Comparison of ENCODE assay signal across 23 cellular contexts in genomic region chr22:30568137-30568805, GRCh38. TPM values are rescaled to one million over a fixed set of nuclear protein-coding genes. Genes with fewer than 3 reads are reported as not detected.
DNase-seq lines count a peak whose midpoint lies in the region; ATAC-seq, FAIRE-seq and TF ChIP-seq lines count a peak whose summit lies in the region.
"Had no signal": no experiment of that assay in that cellular context is flagged by ENCODE, and none has a peak within 500 bp of the region (broad histone marks: within the 10 kb centered on the region; RNA-seq: fewer than 3 reads in every experiment).

No MANE protein-coding gene starts in this region.

- H3K4me2 ChIP-seq in K562 (ENCODE audit: insufficient read depth, low read length) (no peak overlapping the region), mesendoderm (ENCODE audit: low read length) (no peak overlapping the region)
- H3K4me2 ChIP-seq: A549 had no signal

- no peak for TF ChIP-seq POLR2A in K562 (conservative IDR thresholded peaks at IDR 0.05)

- no peak for FAIRE-seq in K562 (lab: Jason Lieb, UNC)
- FAIRE-seq: A549, H54 had no signal

- H3K56ac ChIP-seq in mesendoderm (ENCODE audit: low read length), result no peak overlapping the region

- H2AFZ ChIP-seq in K562 (ENCODE audit: low read depth, low read length), result no peak overlapping the region

- CTCF ChIA-PET in HEK293 (lab: Yijun Ruan, JAX), result interaction anchor here (0.6 to 1.2 kb wide), 2 partner anchors 73 to 177 kb away, joined by 3 read pairs; no protein-coding TSS in a partner anchor
- CTCF ChIA-PET in K562 (lab: Yijun Ruan, JAX; ENCODE audit: low intra/inter-chr PET ratio), result no interaction called here

- no peak for TF ChIP-seq EP300 in K562 (IDR thresholded peaks at IDR 0.05; ENCODE audit: low read length)

- no peak for ATAC-seq in CD4-positive, CD25-positive, alpha-beta regulatory T cell (ENCODE audit: low read depth in 2 of 2)
- no peak for ATAC-seq in K562
- no peak for ATAC-seq in activated naive CD8-positive, alpha-beta T cell treated with anti-CD3 and anti-CD28 coated beads, Interleukin-2, amount 50 U/mL, for 24 hours
- ATAC-seq: A549 had no signal

- H3K9me3 Mint-ChIP-seq in CD4-positive, CD25-positive, alpha-beta regulatory T cell, result no peaks in the 10 kb centered on the region
- no peaks in the 10 kb centered on the region for H3K9me3 Mint-ChIP-seq in T-helper 2 cell treated with Interferon-gamma antibody and Interleukin-4, amounts not matched to agents 5 μg/mL and 100 μg/mL, for 36 hours
- no peaks in the 10 kb centered on the region for H3K9me3 Mint-ChIP-seq in activated naive CD8-positive, alpha-beta T cell treated with anti-CD3 and anti-CD28 coated beads, Interleukin-2, amount 50 U/mL, for 24 hours
- H3K9me3 Mint-ChIP-seq: HFFc6 had no signal

- H3K27me3 ChIP-seq in CD4-positive, CD25-positive, alpha-beta regulatory T cell (ENCODE audit: control insufficient read depth, insufficient read depth, low read length), result no peaks in the 10 kb centered on the region
- H3K27me3 ChIP-seq in K562 (ENCODE audit: control insufficient read depth in 2 of 2, insufficient read depth in 2 of 2, low read length in 2 of 2) (peaks cover 0 to 21% of the 10 kb centered on the region in 2 experiments; a peak in 3 of 5 replicates), mesendoderm (ENCODE audit: insufficient read depth, low read length, poor library complexity) (no peaks in the 10 kb centered on the region)
- H3K27me3 ChIP-seq: BE2C, Peyer's patch had no signal

- no peak overlapping the region for H3K23ac ChIP-seq in mesendoderm (ENCODE audit: low read length)

- H4K5ac ChIP-seq in mesendoderm (ENCODE audit: low read length), result peak overlapping the region; percentile 6

- peaks cover 27% of the 10 kb centered on the region for H3K27me3 Mint-ChIP-seq in CD4-positive, CD25-positive, alpha-beta regulatory T cell
- peaks cover 2% of the 10 kb centered on the region for H3K27me3 Mint-ChIP-seq in T-helper 2 cell treated with Interferon-gamma antibody and Interleukin-4, amounts not matched to agents 5 μg/mL and 100 μg/mL, for 36 hours (ENCODE audit: low read depth)
- H3K27me3 Mint-ChIP-seq in activated naive CD8-positive, alpha-beta T cell treated with anti-CD3 and anti-CD28 coated beads, Interleukin-2, amount 50 U/mL, for 24 hours, result no peaks in the 10 kb centered on the region

- no peaks in the 10 kb centered on the region; the same call in none of the 2 replicates for H4K20me1 ChIP-seq in K562 (replicated peaks; ENCODE audit: control insufficient read depth, insufficient read depth, low read length)

- no peaks in the 10 kb centered on the region for H3K4me1 Mint-ChIP-seq in CD4-positive, CD25-positive, alpha-beta regulatory T cell
- no peaks in the 10 kb centered on the region for H3K4me1 Mint-ChIP-seq in T-helper 2 cell treated with Interferon-gamma antibody and Interleukin-4, amounts not matched to agents 5 μg/mL and 100 μg/mL, for 36 hours (ENCODE audit: low read depth)
- H3K4me1 Mint-ChIP-seq in activated naive CD8-positive, alpha-beta T cell treated with anti-CD3 and anti-CD28 coated beads, Interleukin-2, amount 50 U/mL, for 24 hours, result no peaks in the 10 kb centered on the region

- no peak overlapping the region for H3K9ac ChIP-seq in K562 (ENCODE audit: insufficient read depth in 1 of 2, low read depth in 2 of 2, low read length in 2 of 2)
- no peak overlapping the region for H3K9ac ChIP-seq in mesendoderm (ENCODE audit: low read length)

- intact Hi-C loops in K562 (cut with micrococcal nuclease), result no loop called here

- no peak overlapping the region for H3K27ac ChIP-seq in CD4-positive, CD25-positive, alpha-beta regulatory T cell (ENCODE audit: insufficient read depth, low read length, poor library complexity, severe bottlenecking)
- no peak overlapping the region for H3K27ac ChIP-seq in HEK293 (ENCODE audit: extremely low read depth, low read depth, low read length)
- no peak overlapping the region for H3K27ac ChIP-seq in K562 (ENCODE audit: extremely low read depth, low read depth, low read length)
- no peak overlapping the region for H3K27ac ChIP-seq in mesendoderm (ENCODE audit: low read depth, low read length)
- H3K27ac ChIP-seq: A549, SJSA1 had no signal

- 26% methylated on average over 9 of the region's 10 CpGs for WGBS in K562 (ENCODE audit: insufficient coverage, low coverage, missing lambda C conversion rate)
- WGBS in mesendoderm (ENCODE audit: extremely low coverage, insufficient coverage, low lambda C conversion rate), result no CpG with 5 or more reads among the region's 10 CpGs

- no peak overlapping the region for H2BK5ac ChIP-seq in mesendoderm (ENCODE audit: low read length)

- H3K27ac Mint-ChIP-seq in CD4-positive, CD25-positive, alpha-beta regulatory T cell, result peak overlapping the region in 2 of 3 donors; percentile 33 to 73
- H3K27ac Mint-ChIP-seq in T-helper 2 cell treated with Interferon-gamma antibody and Interleukin-4, amounts not matched to agents 5 μg/mL and 100 μg/mL, for 36 hours, result no peak overlapping the region
- H3K27ac Mint-ChIP-seq in activated naive CD8-positive, alpha-beta T cell treated with anti-CD3 and anti-CD28 coated beads, Interleukin-2, amount 50 U/mL, for 24 hours, result no peak overlapping the region
- H3K27ac Mint-ChIP-seq: HFFc6 had no signal

- BruUV-seq in K562 (replicated peaks; lab: Mats Ljungman, UMichigan), result no TSS peak

- no peak overlapping the region for H2AK5ac ChIP-seq in mesendoderm (ENCODE audit: low read length)

- in situ Hi-C loops in K562 (cut with MboI), result no loop called here

- no peak for TF ChIP-seq RAD21 in K562 (CRISPR knock-in tag; conservative IDR thresholded peaks at IDR 0.05 in 1 of 2, IDR thresholded peaks at IDR 0.05 in 1 of 2)

- no peak for DNase-seq in CD4-positive, CD25-positive, alpha-beta regulatory T cell
- DNase-seq in K562 (ENCODE audit: extremely low read depth in 1 of 4, low spot score in 3 of 4) (no peak), mesendoderm (peak; percentile 80), kidney tubule cell (ENCODE audit: low spot score) (no peak)
- no peak for DNase-seq in T-helper 2 cell treated with Interferon-gamma antibody and Interleukin-4, amounts not matched to agents 5 μg/mL and 100 μg/mL, for 36 hours (ENCODE audit: low spot score)
- no peak for DNase-seq in activated naive CD8-positive, alpha-beta T cell treated with anti-CD3 and anti-CD28 coated beads, Interleukin-2, amount 50 U/mL, for 24 hours
- DNase-seq: BE2C, DMS79, HFFc6, KBM-7, MM.1S, NCI-H1048, NCI-H1417 treated with DMSO at 0.1 percent for 48 hours, NCI-H187, NCI-H226, NCI-H524, NCI-H774, Peyer's patch had no signal

- no peak overlapping the region for H3K4me3 Mint-ChIP-seq in CD4-positive, CD25-positive, alpha-beta regulatory T cell
- H3K4me3 Mint-ChIP-seq in T-helper 2 cell treated with Interferon-gamma antibody and Interleukin-4, amounts not matched to agents 5 μg/mL and 100 μg/mL, for 36 hours, result no peak overlapping the region
- no peak overlapping the region for H3K4me3 Mint-ChIP-seq in activated naive CD8-positive, alpha-beta T cell treated with anti-CD3 and anti-CD28 coated beads, Interleukin-2, amount 50 U/mL, for 24 hours
- H3K4me3 Mint-ChIP-seq: HFFc6 had no signal

- POLR2A ChIA-PET in HEK293 (lab: Yijun Ruan, JAX), result no interaction called here
- POLR2A ChIA-PET in K562 (lab: Yijun Ruan, JAX), result interaction anchor here (0.6 kb wide), 1 partner anchor 1433 kb away, joined by 4 read pairs; no protein-coding TSS in a partner anchor

- peaks cover 5% of the 10 kb centered on the region for H3K36me3 Mint-ChIP-seq in CD4-positive, CD25-positive, alpha-beta regulatory T cell
- H3K36me3 Mint-ChIP-seq in T-helper 2 cell treated with Interferon-gamma antibody and Interleukin-4, amounts not matched to agents 5 μg/mL and 100 μg/mL, for 36 hours (ENCODE audit: low read depth), result no peaks in the 10 kb centered on the region
- no peaks in the 10 kb centered on the region for H3K36me3 Mint-ChIP-seq in activated naive CD8-positive, alpha-beta T cell treated with anti-CD3 and anti-CD28 coated beads, Interleukin-2, amount 50 U/mL, for 24 hours (ENCODE audit: low read depth)

- no peak overlapping the region for H4K8ac ChIP-seq in mesendoderm (ENCODE audit: low read depth, low read length)

- H3K4me3 ChIP-seq in CD4-positive, CD25-positive, alpha-beta regulatory T cell (ENCODE audit: low read depth, low read length), result no peak overlapping the region
- H3K4me3 ChIP-seq in HEK293 (ENCODE audit: low read depth, low read length) (no peak overlapping the region), K562 (no peak overlapping the region), mesendoderm (ENCODE audit: low read length) (no peak overlapping the region)
- H3K4me3 ChIP-seq: A549, Peyer's patch, SJSA1 had no signal

- no peak overlapping the region for H2BK15ac ChIP-seq in mesendoderm (replicated peaks; ENCODE audit: low read depth)

- no peaks in the 10 kb centered on the region for H3K4me1 ChIP-seq in CD4-positive, CD25-positive, alpha-beta regulatory T cell (ENCODE audit: control insufficient read depth, insufficient read depth, low read length, poor library complexity, severe bottlenecking)
- H3K4me1 ChIP-seq in HEK293 (ENCODE audit: control insufficient read depth, insufficient read depth, low read length), result no peaks in the 10 kb centered on the region
- H3K4me1 ChIP-seq in K562 (replicated peaks in 1 of 2; ENCODE audit: control insufficient read depth in 2 of 2, insufficient read depth in 2 of 2, low read length in 2 of 2), result no peaks in the 10 kb centered on the region; a peak in 2 of 5 replicates
- H3K4me1 ChIP-seq in mesendoderm (ENCODE audit: control insufficient read depth, low read depth, low read length), result no peaks in the 10 kb centered on the region
- H3K4me1 ChIP-seq: SJSA1 had no signal

- no peaks in the 10 kb centered on the region for H3K9me3 ChIP-seq in CD4-positive, CD25-positive, alpha-beta regulatory T cell (ENCODE audit: control insufficient read depth in 2 of 2, low read length in 2 of 2)
- H3K9me3 ChIP-seq in HEK293 (ENCODE audit: control insufficient read depth, insufficient read depth, low read depth, low read length), result no peaks in the 10 kb centered on the region
- H3K9me3 ChIP-seq in K562 (replicated peaks; ENCODE audit: control insufficient read depth, insufficient read depth, low read depth, low read length), result no peaks in the 10 kb centered on the region
- H3K9me3 ChIP-seq: A549, BE2C, Peyer's patch, SJSA1 had no signal

- H2BK120ac ChIP-seq in mesendoderm (ENCODE audit: low read depth, low read length), result no peak overlapping the region

- no peak overlapping the region for H3K18ac ChIP-seq in mesendoderm (ENCODE audit: low read length)

- H3K79me2 ChIP-seq in K562 (ENCODE audit: control insufficient read depth, insufficient read depth, low read length) (no peaks in the 10 kb centered on the region), mesendoderm (ENCODE audit: control insufficient read depth, insufficient read depth, low read length) (no peaks in the 10 kb centered on the region)

- no peak overlapping the region for H3K4ac ChIP-seq in mesendoderm (ENCODE audit: low read depth, low read length)

- TF ChIP-seq CTCF in HEK293 (tag by site-specific recombination; IDR thresholded peaks at IDR 0.05) (no peak), K562 (IDR thresholded peaks at IDR 0.05 in 2 of 3, conservative IDR thresholded peaks at IDR 0.05 in 1 of 3; ENCODE audit: insufficient read depth in 2 of 3, low read depth in 1 of 3, low read length in 3 of 3) (no peak)

- H3K9me1 ChIP-seq in K562 (ENCODE audit: control insufficient read depth, insufficient read depth, low read length), result no peaks in the 10 kb centered on the region

- no peaks in the 10 kb centered on the region for H3K79me1 ChIP-seq in mesendoderm (ENCODE audit: low read length)

- no peaks in the 10 kb centered on the region for H3K36me3 ChIP-seq in CD4-positive, CD25-positive, alpha-beta regulatory T cell (ENCODE audit: control insufficient read depth, insufficient read depth, low read length)
- H3K36me3 ChIP-seq in HEK293 (ENCODE audit: control insufficient read depth in 2 of 2, insufficient read depth in 1 of 2, low read length in 2 of 2) (no peaks in the 10 kb centered on the region), K562 (ENCODE audit: control insufficient read depth, insufficient read depth, low read length) (no peaks in the 10 kb centered on the region), mesendoderm (ENCODE audit: control insufficient read depth, insufficient read depth, low read length) (no peaks in the 10 kb centered on the region)
- H3K36me3 ChIP-seq: BE2C, Peyer's patch, SJSA1 had no signal

RNA-seq across cellular contexts. Expression of gene GAL3ST1, which starts 6.2 kb away (rescaled TPM):
- 0.44 TPM for total RNA-seq in CD4-positive, CD25-positive, alpha-beta regulatory T cell
- under 1 TPM in 1 of 4 donors, not detected in 3; 0.49 TPM for polyA plus RNA-seq in CD4-positive, CD25-positive, alpha-beta regulatory T cell
- 1.4 TPM in 1 of 2 replicates, not detected in the other for total RNA-seq in K562 (2011; cell fraction: chromatin; rRNA removed; ENCODE audit: low replicate concordance)
- total RNA-seq in K562 (2011; cell fraction: nucleolus; rRNA removed), result 3.0 and 3.9 TPM in 2 replicates
- 1.5 and 1.6 TPM in 2 replicates for total RNA-seq in K562 (2011; cell fraction: nucleoplasm; rRNA removed)
- total RNA-seq in K562 (2014; rRNA removed) (0.45 and 1.3 TPM in 2 replicates), K562 (2014; rRNA removed; fragmentation: Illumina TruSeq; extraction: Trizol) (0.15 TPM in 1 of 2 replicates, not detected in the other), K562 (2015; rRNA removed; fragmentation: Illumina TruSeq; extraction: Trizol) (0.38 and 0.43 TPM in 2 replicates), K562 (2021) (1.5 and 1.6 TPM in 2 replicates)
- polyA plus RNA-seq in K562 (2011; rRNA removed) (0.10 and 0.79 TPM in 2 replicates), K562 (2014; fragmentation: Illumina TruSeq; extraction: Trizol) (0.22 and 0.72 TPM in 2 replicates), K562 (2014; fragmentation: Nextera tagmentation; extraction: Ambion mirVana) (under 1 TPM in 1 of 2 experiments, not detected in 1; 0.03 TPM), K562 (2014; rRNA removed) (0.80 and 1.9 TPM in 2 replicates)
- polyA plus RNA-seq in K562 (2011; cell fraction: cytosol; rRNA removed), result 1.1 and 1.7 TPM in 2 replicates
- 0.40 and 0.63 TPM in 2 replicates for polyA plus RNA-seq in K562 (2011; cell fraction: nucleus; rRNA removed)
- 0.83 and 2.2 TPM in 2 replicates for polyA plus RNA-seq in K562 (2012)
- 0.25 TPM in 1 of 2 replicates, not detected in the other for polyA minus RNA-seq in K562 (2011; rRNA and poly(A)+ RNA removed)
- polyA minus RNA-seq in K562 (2011; cell fraction: cytosol; rRNA and poly(A)+ RNA removed), result 1.1 TPM in 1 of 2 replicates, not detected in the other
- 0.13 and 0.33 TPM in 2 replicates for polyA minus RNA-seq in K562 (2011; cell fraction: nucleus; rRNA and poly(A)+ RNA removed)
- 12.5 TPM for polyA plus RNA-seq in mesendoderm (2013, experiment 1 of 2)
- polyA plus RNA-seq in mesendoderm (2013, experiment 2 of 2), result 12.0 TPM
- total RNA-seq: HFFc6, OCI-LY7, SJSA1 had no signal

RNA-seq across cellular contexts. Expression of gene SEC14L6, which starts 21.7 kb away (rescaled TPM):
- not detected for total RNA-seq in CD4-positive, CD25-positive, alpha-beta regulatory T cell
- polyA plus RNA-seq in CD4-positive, CD25-positive, alpha-beta regulatory T cell, result under 1 TPM in 1 of 4 donors, not detected in 3; 0.09 TPM
- total RNA-seq in K562 (2011; cell fraction: chromatin; rRNA removed; ENCODE audit: low replicate concordance), result 5.1 and 11.8 TPM in 2 replicates
- 5.3 and 5.5 TPM in 2 replicates for total RNA-seq in K562 (2011; cell fraction: nucleolus; rRNA removed)
- total RNA-seq in K562 (2011; cell fraction: nucleoplasm; rRNA removed), result 4.3 and 6.0 TPM in 2 replicates
- 1.5 and 1.8 TPM in 2 replicates for total RNA-seq in K562 (2014; rRNA removed)
- total RNA-seq in K562 (2014; rRNA removed; fragmentation: Illumina TruSeq; extraction: Trizol), result 1.9 and 2.0 TPM in 2 replicates
- total RNA-seq in K562 (2015; rRNA removed; fragmentation: Illumina TruSeq; extraction: Trizol), result 1.6 and 2.2 TPM in 2 replicates
- total RNA-seq in K562 (2021), result 1.6 and 2.6 TPM in 2 replicates
- polyA plus RNA-seq in K562 (2011; rRNA removed), result 5.0 and 6.1 TPM in 2 replicates
- 5.1 and 8.0 TPM in 2 replicates for polyA plus RNA-seq in K562 (2011; cell fraction: cytosol; rRNA removed)
- polyA plus RNA-seq in K562 (2011; cell fraction: nucleus; rRNA removed), result 6.2 and 8.4 TPM in 2 replicates
- 2.1 and 2.8 TPM in 2 replicates for polyA plus RNA-seq in K562 (2012)
- 4.0 and 4.1 TPM in 2 replicates for polyA plus RNA-seq in K562 (2014; fragmentation: Illumina TruSeq; extraction: Trizol)
- polyA plus RNA-seq in K562 (2014; fragmentation: Nextera tagmentation; extraction: Ambion mirVana), result under 1 TPM; 0.29 to 0.39 TPM
- 1.7 and 2.3 TPM in 2 replicates for polyA plus RNA-seq in K562 (2014; rRNA removed)
- 0.99 and 5.1 TPM in 2 replicates for polyA minus RNA-seq in K562 (2011; rRNA and poly(A)+ RNA removed)
- 1.4 and 3.9 TPM in 2 replicates for polyA minus RNA-seq in K562 (2011; cell fraction: cytosol; rRNA and poly(A)+ RNA removed)
- polyA minus RNA-seq in K562 (2011; cell fraction: nucleus; rRNA and poly(A)+ RNA removed), result 1.4 and 2.3 TPM in 2 replicates
- 0.53 TPM for polyA plus RNA-seq in mesendoderm (2013, experiment 1 of 2)
- polyA plus RNA-seq in mesendoderm (2013, experiment 2 of 2), result 0.53 TPM
- total RNA-seq: HFFc6, OCI-LY7, SJSA1 had no signal
- polyA plus RNA-seq: A549 had no signal

RNA-seq across cellular contexts. Expression of gene PES1, which starts 23.4 kb away (rescaled TPM):
- total RNA-seq in CD4-positive, CD25-positive, alpha-beta regulatory T cell, result 38.2 TPM
- polyA plus RNA-seq in CD4-positive, CD25-positive, alpha-beta regulatory T cell, result 10 to 100 TPM; 35.2 to 47.9 (median 36.1) TPM
- total RNA-seq in K562 (2011; cell fraction: chromatin; rRNA removed; ENCODE audit: low replicate concordance), result 71.4 and 154 TPM in 2 replicates
- total RNA-seq in K562 (2011; cell fraction: nucleolus; rRNA removed), result 93.2 and 100 TPM in 2 replicates
- 58.0 and 70.3 TPM in 2 replicates for total RNA-seq in K562 (2011; cell fraction: nucleoplasm; rRNA removed)
- 154 and 158 TPM in 2 replicates for total RNA-seq in K562 (2014; rRNA removed)
- 83.0 and 89.9 TPM in 2 replicates for total RNA-seq in K562 (2014; rRNA removed; fragmentation: Illumina TruSeq; extraction: Trizol)
- total RNA-seq in K562 (2015; rRNA removed; fragmentation: Illumina TruSeq; extraction: Trizol), result 117 and 126 TPM in 2 replicates
- 136 and 151 TPM in 2 replicates for total RNA-seq in K562 (2021)
- 85.2 and 95.3 TPM in 2 replicates for polyA plus RNA-seq in K562 (2011; rRNA removed)
- 105 and 226 TPM in 2 replicates for polyA plus RNA-seq in K562 (2011; cell fraction: cytosol; rRNA removed)
- polyA plus RNA-seq in K562 (2011; cell fraction: nucleus; rRNA removed), result 99.8 and 134 TPM in 2 replicates
- 61.0 and 83.5 TPM in 2 replicates for polyA plus RNA-seq in K562 (2012)
- polyA plus RNA-seq in K562 (2014; fragmentation: Illumina TruSeq; extraction: Trizol), result 117 and 127 TPM in 2 replicates
- 1 to 10 TPM; 6.5 to 8.2 TPM for polyA plus RNA-seq in K562 (2014; fragmentation: Nextera tagmentation; extraction: Ambion mirVana)
- polyA plus RNA-seq in K562 (2014; rRNA removed), result 83.8 and 94.3 TPM in 2 replicates
- polyA minus RNA-seq in K562 (2011; rRNA and poly(A)+ RNA removed), result 104 and 142 TPM in 2 replicates
- polyA minus RNA-seq in K562 (2011; cell fraction: cytosol; rRNA and poly(A)+ RNA removed), result 65.7 and 82.8 TPM in 2 replicates
- 48.7 and 75.2 TPM in 2 replicates for polyA minus RNA-seq in K562 (2011; cell fraction: nucleus; rRNA and poly(A)+ RNA removed)
- polyA plus RNA-seq in mesendoderm (2013, experiment 1 of 2), result 116 TPM
- 112 TPM for polyA plus RNA-seq in mesendoderm (2013, experiment 2 of 2)

RNA-seq across cellular contexts. Expression of gene TCN2, which starts 38.7 kb away (rescaled TPM):
- total RNA-seq in CD4-positive, CD25-positive, alpha-beta regulatory T cell, result 0.30 TPM
- polyA plus RNA-seq in CD4-positive, CD25-positive, alpha-beta regulatory T cell, result 1 to 10 TPM in 2 of 4 donors, under 1 TPM in 2; 0.23 to 1.7 (median 0.99) TPM
- total RNA-seq in K562 (2011; cell fraction: chromatin; rRNA removed; ENCODE audit: low replicate concordance), result 4.2 and 11.1 TPM in 2 replicates
- 6.1 and 8.5 TPM in 2 replicates for total RNA-seq in K562 (2011; cell fraction: nucleolus; rRNA removed)
- total RNA-seq in K562 (2011; cell fraction: nucleoplasm; rRNA removed), result 4.6 and 5.1 TPM in 2 replicates
- total RNA-seq in K562 (2014; rRNA removed) (1.4 and 1.6 TPM in 2 replicates), K562 (2014; rRNA removed; fragmentation: Illumina TruSeq; extraction: Trizol) (1.3 and 1.4 TPM in 2 replicates), K562 (2015; rRNA removed; fragmentation: Illumina TruSeq; extraction: Trizol) (1.9 and 2.1 TPM in 2 replicates), K562 (2021) (1.4 and 2.0 TPM in 2 replicates)
- polyA plus RNA-seq in K562 (2011; rRNA removed) (1.2 and 1.7 TPM in 2 replicates), K562 (2014; fragmentation: Illumina TruSeq; extraction: Trizol) (2.5 and 2.7 TPM in 2 replicates), K562 (2014; fragmentation: Nextera tagmentation; extraction: Ambion mirVana) (1 to 10 TPM; 4.8 to 5.4 TPM), K562 (2014; rRNA removed) (0.88 and 1.5 TPM in 2 replicates)
- polyA plus RNA-seq in K562 (2011; cell fraction: cytosol; rRNA removed), result 1.7 and 4.4 TPM in 2 replicates
- polyA plus RNA-seq in K562 (2011; cell fraction: nucleus; rRNA removed), result 1.0 and 1.9 TPM in 2 replicates
- 3.4 and 5.8 TPM in 2 replicates for polyA plus RNA-seq in K562 (2012)
- polyA minus RNA-seq in K562 (2011; rRNA and poly(A)+ RNA removed), result 0.63 and 1.9 TPM in 2 replicates
- 2.4 TPM in 1 of 2 replicates, not detected in the other for polyA minus RNA-seq in K562 (2011; cell fraction: cytosol; rRNA and poly(A)+ RNA removed)
- polyA minus RNA-seq in K562 (2011; cell fraction: nucleus; rRNA and poly(A)+ RNA removed), result 0.78 and 1.8 TPM in 2 replicates
- 14.8 TPM for polyA plus RNA-seq in mesendoderm (2013, experiment 1 of 2)
- polyA plus RNA-seq in mesendoderm (2013, experiment 2 of 2), result 15.2 TPM

Comparison
In these comparisons a context has a peak if more than half of its experiments do, and no peak if none do; other contexts are left out.
1. H3K27ac Mint-ChIP-seq: peak in CD4-positive, CD25-positive, alpha-beta regulatory T cell (2 of 3); none in T-helper 2 cell treated with Interferon-gamma antibody and Interleukin-4, amounts not matched to agents 5 μg/mL and 100 μg/mL, for 36 hours (single experiment) and activated naive CD8-positive, alpha-beta T cell treated with anti-CD3 and anti-CD28 coated beads, Interleukin-2, amount 50 U/mL, for 24 hours (single experiment).